8 cellular contexts compared by ENCODE assay signal in the genomic region with DNA sequence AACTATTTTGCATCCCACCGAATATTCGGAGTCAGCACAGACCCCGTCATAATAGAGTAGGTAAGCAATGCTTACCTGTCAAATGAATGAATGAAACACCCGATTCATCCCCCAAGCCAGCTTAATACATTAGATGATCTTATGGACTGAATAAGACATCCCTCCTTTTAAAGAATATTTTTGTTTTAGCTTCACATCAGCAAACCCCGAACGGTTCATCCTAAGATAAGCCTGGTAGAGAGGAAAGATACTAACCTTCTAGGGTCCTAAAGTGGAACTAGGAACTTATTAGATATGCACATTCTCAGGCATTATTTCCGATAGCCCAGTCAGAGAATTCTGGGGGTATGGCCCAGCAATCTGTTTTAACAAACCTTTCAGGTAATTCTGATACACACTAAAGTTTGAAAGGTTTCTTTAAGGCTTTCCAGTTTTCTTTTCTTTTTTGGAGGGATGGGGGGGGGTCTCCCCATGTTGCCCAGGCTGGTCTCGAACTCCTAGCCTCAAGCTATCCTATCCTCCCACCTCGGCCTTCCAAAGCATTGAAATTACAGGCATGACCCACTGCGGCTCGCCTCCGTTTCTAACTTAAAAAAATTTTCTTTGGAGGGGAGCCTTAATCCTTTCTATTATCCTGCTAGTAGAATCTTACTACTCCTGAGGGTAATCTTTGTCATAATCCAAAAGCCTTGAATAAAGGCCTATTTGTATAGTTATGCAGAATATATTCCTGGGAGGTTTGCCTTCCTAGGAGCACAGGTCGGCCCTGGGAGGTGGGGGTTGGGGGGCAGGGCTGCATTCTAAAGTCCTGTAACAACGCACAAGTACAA. TPM values are rescaled to one million over a fixed set of nuclear protein-coding genes. Genes with fewer than 3 reads are reported as not detected.
DNase-seq lines count a peak whose midpoint lies in the region; ATAC-seq and TF ChIP-seq lines count a peak whose summit lies in the region.

No MANE protein-coding gene starts in this region.

- H3K4me1 Mint-ChIP-seq in T-helper 17 cell: peaks cover 54% of the 10 kb centered on the region

- TF ChIP-seq CTCF in GM12865 (IDR thresholded peaks at IDR 0.05; ENCODE audit: insufficient read depth, low read depth, low read length, missing control alignments) (no peak), foreskin keratinocyte (conservative IDR thresholded peaks at IDR 0.05) (no peak), psoas muscle (IDR thresholded peaks at IDR 0.05) (no peak)

- peaks cover 20% of the 10 kb centered on the region for H3K4me1 ChIP-seq in foreskin keratinocyte
- H3K4me1 ChIP-seq in psoas muscle: peaks cover 39% of the 10 kb centered on the region

- H3K27ac Mint-ChIP-seq in T-helper 17 cell: peak overlapping the region; percentile 95

- 39 to 47% (median 42%) methylated on average over 14 of the region's 14 CpGs for WGBS in psoas muscle, 3 donors

- H3K27me3 ChIP-seq in foreskin keratinocyte (no peaks in the 10 kb centered on the region), psoas muscle (ENCODE audit: insufficient read depth in 3 of 3, low read length in 2 of 3) (no peaks in the 10 kb centered on the region)

- no peak for ATAC-seq in T-helper 17 cell
- ATAC-seq in foreskin keratinocyte: no peak
- ATAC-seq in psoas muscle: peak in 3 of 4 donors; percentile 6 to 37 (median 22)

- intact Hi-C loops in psoas muscle (cut with DNase I): loop anchor here in 1 of 2 donors (5.0 kb wide), 1 partner anchor 72 kb away; no protein-coding TSS in a partner anchor

- H3K36me3 Mint-ChIP-seq in T-helper 17 cell (ENCODE audit: low read depth): peaks cover 3% of the 10 kb centered on the region

- DNase-seq in GM12865 (ENCODE audit: low read depth) (no peak), T-helper 17 cell (no peak), foreskin keratinocyte (no peak), psoas muscle (no peak), NCI-H2081 (lab: John Stamatoyannopoulos, UW) (no peak), NCI-H2029 (lab: John Stamatoyannopoulos, UW) (no peak), HuH-7.5 (ENCODE audit: low spot score) (no peak)
- DNase-seq in stimulated activated CD4-positive, alpha-beta T cell treated with anti-CD3 and anti-CD28 coated beads, Interleukin-12 subunit alpha, Interleukin-12 subunit beta, amount 100 ng/mL, for 4 hours: no peak

- H3K4me3 ChIP-seq in GM12865 (ENCODE audit: low read depth, low read length) (peak overlapping the region; percentile 90), psoas muscle (peak overlapping the region; percentile 92)

- no peaks in the 10 kb centered on the region for H3K27me3 Mint-ChIP-seq in T-helper 17 cell

- no peaks in the 10 kb centered on the region for H3K9me3 ChIP-seq in T-helper 17 cell (ENCODE audit: control insufficient read depth, low read length, poor library complexity, severe bottlenecking)
- H3K9me3 ChIP-seq in psoas muscle: no peaks in the 10 kb centered on the region

- H3K27ac ChIP-seq in foreskin keratinocyte (peak overlapping the region; percentile 77), psoas muscle (peak overlapping the region; percentile 98)

- H3K4me3 Mint-ChIP-seq in T-helper 17 cell: peak overlapping the region; percentile 97

- no peaks in the 10 kb centered on the region for H3K36me3 ChIP-seq in psoas muscle (ENCODE audit: insufficient read depth in 1 of 2, low read depth in 1 of 2)

RNA-seq across cellular contexts. Expression of a gene that starts 1.0 kb away (rescaled TPM):
- 100 to 1,000 TPM; 229 to 267 TPM for total RNA-seq in T-helper 17 cell
- total RNA-seq in foreskin keratinocyte: 242 and 260 TPM in 2 replicates
- 72.5 and 83.1 TPM in 2 replicates for polyA plus RNA-seq in foreskin keratinocyte
- total RNA-seq in psoas muscle: 100 to 1,000 TPM in 1 of 4 donors, 10 to 100 TPM in 3; 55.5 to 113 (median 88.2) TPM
- 100 to 1,000 TPM in 1 of 3 donors, 10 to 100 TPM in 2; 34.3 to 104 (median 79.7) TPM for polyA plus RNA-seq in psoas muscle

Comparison
In these comparisons a context has a peak if more than half of its experiments do, and no peak if none do; other contexts are left out.
1. ATAC-seq: peak in psoas muscle (3 of 4); none in T-helper 17 cell (single experiment) and foreskin keratinocyte (single experiment).